In the genomic region with DNA sequence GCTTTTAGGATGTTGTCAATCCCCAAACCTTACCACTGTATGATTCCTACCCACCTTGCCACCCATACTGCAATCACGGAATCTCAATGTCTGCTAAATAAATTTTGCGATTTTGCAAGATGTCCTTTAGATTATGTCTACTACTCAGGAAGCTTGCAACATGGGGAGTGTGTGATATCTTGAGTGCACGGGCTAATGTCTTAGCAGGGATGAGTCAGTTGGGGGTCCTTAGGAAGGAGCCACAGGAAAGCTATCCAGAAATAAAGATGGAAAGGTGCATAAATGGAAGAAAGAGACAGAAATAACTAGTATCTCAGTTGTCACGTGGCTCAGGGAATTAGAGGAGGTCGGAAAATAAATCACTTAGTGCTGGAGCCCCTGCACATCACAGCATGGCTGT, we compare ENCODE assay signal across 24 cellular contexts.
"Had no signal": no experiment of that assay in that cellular context is flagged by ENCODE, and none has a peak within 500 bp of the region (broad histone marks: within the 10 kb centered on the region; RNA-seq: fewer than 3 reads in every experiment).

No MANE protein-coding gene starts in this region.

- ATAC-seq: esophagus mucosa, gastrocnemius medialis, heart right ventricle, left cardiac atrium, left lung, left ventricle myocardium superior, lower lobe of right lung, mucosa of descending colon had no signal

- H3K27ac ChIP-seq: colonic mucosa, dorsolateral prefrontal cortex, epithelial cell of prostate, esophagus squamous epithelium, gastrocnemius medialis, heart right ventricle, left lung, lower lobe of right lung had no signal

- H3K4me3 Mint-ChIP-seq: dendritic cell treated with granulocyte-macrophage colony-stimulating factor and Interleukin-4, amounts not matched to agents 40 ng/mL and 50 ng/mL, for 4 days; mesothelial cell of epicardium; naive B cell had no signal

- H3K4me3 ChIP-seq: colonic mucosa, dorsolateral prefrontal cortex, esophagus squamous epithelium, gastrocnemius medialis, heart right ventricle, left lung, lower lobe of right lung, mucosa of descending colon had no signal

- H3K27ac Mint-ChIP-seq: dendritic cell treated with granulocyte-macrophage colony-stimulating factor and Interleukin-4, amounts not matched to agents 40 ng/mL and 50 ng/mL, for 4 days; mesothelial cell of epicardium; naive B cell had no signal

- H3K27me3 Mint-ChIP-seq: dendritic cell treated with granulocyte-macrophage colony-stimulating factor and Interleukin-4, amounts not matched to agents 40 ng/mL and 50 ng/mL, for 4 days; naive B cell had no signal

- H3K4me1 Mint-ChIP-seq: mesothelial cell of epicardium, naive B cell had no signal

- H3K27me3 ChIP-seq: colonic mucosa, dorsolateral prefrontal cortex, esophagus squamous epithelium, gastrocnemius medialis, heart right ventricle, left lung had no signal

- H3K9me3 Mint-ChIP-seq: mesothelial cell of epicardium had no signal

- DNase-seq: colonic mucosa; cortex of kidney; dorsolateral prefrontal cortex; effector CD4-positive, alpha-beta T cell; effector memory CD4-positive, alpha-beta T cell; erythroblast; esophagus squamous epithelium; foreskin fibroblast; foreskin melanocyte; gastrocnemius medialis; head of caudate nucleus; heart right ventricle; hippocampal formation; left cardiac atrium; left lung; left ventricle myocardium superior; lower lobe of right lung; mesenchymal stem cell; mucosa of descending colon; naive B cell had no signal

- H3K36me3 ChIP-seq: colonic mucosa, esophagus squamous epithelium, gastrocnemius medialis, heart right ventricle, left lung, lower lobe of right lung had no signal

- H3K36me3 Mint-ChIP-seq: mesothelial cell of epicardium had no signal

- H3K4me1 ChIP-seq: colonic mucosa, esophagus squamous epithelium, gastrocnemius medialis, heart right ventricle, left lung, lower lobe of right lung had no signal

- H3K9me3 ChIP-seq: colonic mucosa, esophagus squamous epithelium, gastrocnemius medialis, left lung, lower lobe of right lung, mucosa of descending colon had no signal
